In the genomic region with DNA sequence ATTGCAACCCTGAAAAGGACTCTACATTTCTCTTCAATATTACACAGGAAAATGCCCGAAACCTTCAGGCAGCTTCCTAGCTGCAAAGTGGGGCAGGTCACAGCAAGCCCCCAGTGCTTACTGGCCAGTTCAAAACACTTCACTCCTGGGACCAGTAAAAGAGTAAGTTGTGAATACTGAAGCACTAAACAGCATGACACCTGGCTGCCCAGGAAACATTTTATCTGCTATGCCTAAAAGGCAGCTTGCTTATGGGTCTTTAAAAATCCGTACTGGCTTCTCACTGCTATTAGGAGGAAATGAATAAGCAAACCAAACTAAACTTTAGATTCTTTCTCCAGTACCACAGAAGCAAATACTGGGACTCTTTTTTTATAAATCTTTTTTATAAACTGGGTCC, we compare ENCODE assay signal across 10 cellular contexts.
DNase-seq lines count a peak whose midpoint lies in the region; ATAC-seq lines count a peak whose summit lies in the region.
"Had no signal": no experiment of that assay in that cellular context is flagged by ENCODE, and none has a peak within 500 bp of the region (broad histone marks: within the 10 kb centered on the region; RNA-seq: fewer than 3 reads in every experiment).

No MANE protein-coding gene starts in this region.

- DNase-seq in DMS 273 treated with DMSO at 0.1 percent for 48 hours (lab: John Stamatoyannopoulos, UW) (peak; percentile 83), MG63 (peak; percentile 2), SJSA1 (ENCODE audit: low read depth in 1 of 2, low spot score in 2 of 2) (peak in 1 of 2 experiments; percentile 30), iris pigment epithelial cell (ENCODE audit: low read depth) (peak; percentile 25), COR-L47 (lab: John Stamatoyannopoulos, UW) (no peak), NCI-H1048 (lab: John Stamatoyannopoulos, UW) (no peak)
- DNase-seq: caudate nucleus; stimulated activated CD4-positive, alpha-beta T cell treated with anti-CD3 and anti-CD28 coated beads, Interleukin-4, amount 100 ng/mL, for 4 hours had no signal

- H3K36me3 ChIP-seq in MG63 (no peaks in the 10 kb centered on the region), SJSA1 (no peaks in the 10 kb centered on the region)

- peak overlapping the region; percentile 80 for H3K27ac ChIP-seq in SJSA1

- ATAC-seq in GM18511 (IDR thresholded peaks at IDR 0.05; ENCODE audit: unreplicated experiment) = no peak
- ATAC-seq in GM18867 (IDR thresholded peaks at IDR 0.05; ENCODE audit: unreplicated experiment) = no peak

- H3K27me3 ChIP-seq in MG63 = no peaks in the 10 kb centered on the region
- H3K27me3 ChIP-seq in SJSA1 (replicated peaks) = no peaks in the 10 kb centered on the region

- H3K4me1 ChIP-seq in SJSA1 (replicated peaks) = peaks cover 27% of the 10 kb centered on the region

- H3K4me3 ChIP-seq in MG63 = no peak overlapping the region
- H3K4me3 ChIP-seq in SJSA1 = no peak overlapping the region

- peaks cover 8% of the 10 kb centered on the region; the same call in 1 of the 2 replicates for H3K9me3 ChIP-seq in MG63
- H3K9me3 ChIP-seq in SJSA1 (replicated peaks) = no peaks in the 10 kb centered on the region

Comparison
In these comparisons a context has a peak if more than half of its experiments do, and no peak if none do; other contexts are left out.
1. DNase-seq: peak in DMS 273 treated with DMSO at 0.1 percent for 48 hours (single experiment), MG63 (single experiment) and iris pigment epithelial cell (single experiment); none in COR-L47 (single experiment) and NCI-H1048 (single experiment).